In genomic region chr10:11035318-11035920, GRCh38 we compare ENCODE assay signal across 1 cellular context.
TF ChIP-seq lines count a peak whose summit lies in the region.

No MANE protein-coding gene starts in this region.

TF ChIP-seq in H1, 55 proteins besides CTCF, POLR2A, EP300 and RAD21 (continued from another document):
- TF ChIP-seq HDAC6 (IDR thresholded peaks at IDR 0.05; ENCODE audit: low read depth, low read length) = no peak
- TF ChIP-seq FOSL1 (IDR thresholded peaks at IDR 0.05; ENCODE audit: insufficient read depth, low read depth, low read length) = no peak
- TF ChIP-seq HDAC2 (IDR thresholded peaks at IDR 0.05; ENCODE audit: borderline replicate concordance in 1 of 2, low read depth in 2 of 2, low read length in 2 of 2) = no peak
TF ChIP-seq in H1: peak in this region for 3.
